8 cellular contexts compared by ENCODE assay signal in genomic region chr2:206164261-206164862, GRCh38. TPM values are rescaled to one million over a fixed set of nuclear protein-coding genes. Genes with fewer than 3 reads are reported as not detected.
A peak's percentile ranks its signal among the peaks of the same experiment; 100 is the strongest.
DNase-seq lines count a peak whose midpoint lies in the region; ATAC-seq and TF ChIP-seq lines count a peak whose summit lies in the region.

No MANE protein-coding gene starts in this region.

- 50% methylated on average over 2 of the region's 2 CpGs for WGBS in mammary epithelial cell (ENCODE audit: low coverage, missing lambda C conversion rate)
- 33% methylated on average over 1 of the region's 2 CpGs for WGBS in right lobe of liver (ENCODE audit: insufficient coverage, low coverage, low lambda C conversion rate, missing lambda C conversion rate)

- no peaks in the 10 kb centered on the region for H4K20me1 ChIP-seq in mammary epithelial cell (ENCODE audit: insufficient read depth, low read length)

- TF ChIP-seq POLR2A in right lobe of liver (IDR thresholded peaks at IDR 0.05): no peak

- CTCF ChIA-PET in mammary epithelial cell (lab: Charles Lee; ENCODE audit: low non-redundant PET): no interaction called here

- H3K4me3 ChIP-seq in AG09309 (ENCODE audit: control insufficient read depth, low read depth, low read length) (no peak overlapping the region), mammary epithelial cell (replicated peaks in 1 of 3; ENCODE audit: insufficient read depth in 1 of 3, low read depth in 2 of 3, low read length in 3 of 3) (no peak overlapping the region), right lobe of liver (no peak overlapping the region)

- dilution Hi-C loops in mammary epithelial cell (cut with HindIII; ENCODE audit: low sequenced_read_pairs): no loop called here

- in situ Hi-C loops in G401 (cut with HindIII; ENCODE audit: low sequenced_read_pairs): no loop called here
- in situ Hi-C loops in mammary epithelial cell (cut with MboI; ENCODE audit: low sequenced_read_pairs in 2 of 2): loop anchor here in 1 of 2 donors (10.0 kb wide), 1 partner anchor 100 kb away; no protein-coding TSS in a partner anchor

- no peak overlapping the region for H3K4me2 ChIP-seq in mammary epithelial cell (ENCODE audit: insufficient read depth, low read depth, low read length)

- ATAC-seq in right lobe of liver: no peak
- no peak for ATAC-seq in GM18868 (IDR thresholded peaks at IDR 0.05; ENCODE audit: unreplicated experiment)
- ATAC-seq in HG02870 (IDR thresholded peaks at IDR 0.05; ENCODE audit: unreplicated experiment): no peak
- ATAC-seq in HG03139 (IDR thresholded peaks at IDR 0.05; ENCODE audit: unreplicated experiment): no peak

- H3K27ac ChIP-seq in mammary epithelial cell (ENCODE audit: insufficient read depth, low read depth, low read length) (no peak overlapping the region), right lobe of liver (no peak overlapping the region)

- no peaks in the 10 kb centered on the region for H3K27me3 ChIP-seq in mammary epithelial cell (ENCODE audit: insufficient read depth, low read length)
- no peaks in the 10 kb centered on the region for H3K27me3 ChIP-seq in right lobe of liver

- intact Hi-C loops in mammary epithelial cell (cut with micrococcal nuclease): loop anchor here (1.0 to 5.0 kb wide), 3 partner anchors 48 to 96 kb away; a partner anchor contains a TSS
- intact Hi-C loops in right lobe of liver (cut with DNase I): no loop called here

- H3K9me3 ChIP-seq in mammary epithelial cell (replicated peaks; ENCODE audit: insufficient read depth, low read length): no peaks in the 10 kb centered on the region
- H3K9me3 ChIP-seq in right lobe of liver: no peaks in the 10 kb centered on the region

- TF ChIP-seq CTCF in AG09309 (IDR thresholded peaks at IDR 0.05; ENCODE audit: control insufficient read depth, insufficient read depth, low read depth, low read length, missing control alignments) (peak; percentile 63), mammary epithelial cell (conservative IDR thresholded peaks at IDR 0.05 in 1 of 2, IDR thresholded peaks at IDR 0.05 in 1 of 2; ENCODE audit: extremely low read depth in 1 of 2, insufficient read depth in 1 of 2, low read depth in 1 of 2, low read length in 2 of 2) (peak; percentile 60 to 67), right lobe of liver (IDR thresholded peaks at IDR 0.05) (peak; percentile 57 to 80 (median 78))

- BruUV-seq in mammary epithelial cell (replicated peaks; lab: Mats Ljungman, UMichigan): no TSS peak

- peaks cover 27% of the 10 kb centered on the region for H3K4me1 ChIP-seq in mammary epithelial cell (ENCODE audit: insufficient read depth, low read length)
- H3K4me1 ChIP-seq in right lobe of liver: peaks cover 0 to 17% (median 8%) of the 10 kb centered on the region in 4 donors

- DNase-seq in AG09309 (ENCODE audit: low read depth) (no peak), G401 (ENCODE audit: low spot score) (peak; percentile 56), NCI-H69 (lab: John Stamatoyannopoulos, UW) (peak; percentile 33), mammary epithelial cell (no peak), right lobe of liver (no peak)

- no peak overlapping the region for H3K9ac ChIP-seq in mammary epithelial cell (ENCODE audit: insufficient read depth, low read length)

- H3K79me2 ChIP-seq in mammary epithelial cell (ENCODE audit: insufficient read depth, low read length): peaks cover 40% of the 10 kb centered on the region

- H3K36me3 ChIP-seq in mammary epithelial cell (ENCODE audit: insufficient read depth, low read length): peaks cover 28% of the 10 kb centered on the region
- peaks cover 0 to 28% (median 14%) of the 10 kb centered on the region in 4 donors for H3K36me3 ChIP-seq in right lobe of liver

- no peak overlapping the region for H2AFZ ChIP-seq in mammary epithelial cell (ENCODE audit: low read depth, low read length)

RNA-seq across cellular contexts. Expression of gene EEF1B2, which starts 4.7 kb away (rescaled TPM):
- 477 and 547 TPM in 2 replicates for total RNA-seq in G401 (2014; rRNA removed; shearing (Covaris generic))
- total RNA-seq in mammary epithelial cell (100 to 1,000 TPM; 390 to 583 TPM), right lobe of liver (100 to 1,000 TPM; 146 to 228 (median 190) TPM)
- 638 TPM for polyA plus RNA-seq in mammary epithelial cell
- 218 TPM for polyA minus RNA-seq in mammary epithelial cell

RNA-seq across cellular contexts. Expression of gene NDUFS1, which starts 5.1 kb away (rescaled TPM):
- total RNA-seq in G401 (2014; rRNA removed; shearing (Covaris generic)): 206 and 242 TPM in 2 replicates
- 10 to 100 TPM; 74.6 to 80.9 TPM for total RNA-seq in mammary epithelial cell
- polyA plus RNA-seq in mammary epithelial cell: 76.5 TPM
- 142 TPM for polyA minus RNA-seq in mammary epithelial cell
- 100 to 1,000 TPM in 4 of 6 experiments, 10 to 100 TPM in 2; 89.2 to 135 (median 105) TPM for total RNA-seq in right lobe of liver

Comparison
In these comparisons a context has a peak if more than half of its experiments do, and no peak if none do; other contexts are left out.
1. DNase-seq: peak in G401 (single experiment) and NCI-H69 (single experiment); none in AG09309 (single experiment), mammary epithelial cell (single experiment) and right lobe of liver (0 of 3).
2. Peak in every context shown above with its lines, with median percentiles within 50 percentile points of each other: CTCF ChIP-seq.